ENCODE assay signal across 8 cellular contexts in the genomic region with DNA sequence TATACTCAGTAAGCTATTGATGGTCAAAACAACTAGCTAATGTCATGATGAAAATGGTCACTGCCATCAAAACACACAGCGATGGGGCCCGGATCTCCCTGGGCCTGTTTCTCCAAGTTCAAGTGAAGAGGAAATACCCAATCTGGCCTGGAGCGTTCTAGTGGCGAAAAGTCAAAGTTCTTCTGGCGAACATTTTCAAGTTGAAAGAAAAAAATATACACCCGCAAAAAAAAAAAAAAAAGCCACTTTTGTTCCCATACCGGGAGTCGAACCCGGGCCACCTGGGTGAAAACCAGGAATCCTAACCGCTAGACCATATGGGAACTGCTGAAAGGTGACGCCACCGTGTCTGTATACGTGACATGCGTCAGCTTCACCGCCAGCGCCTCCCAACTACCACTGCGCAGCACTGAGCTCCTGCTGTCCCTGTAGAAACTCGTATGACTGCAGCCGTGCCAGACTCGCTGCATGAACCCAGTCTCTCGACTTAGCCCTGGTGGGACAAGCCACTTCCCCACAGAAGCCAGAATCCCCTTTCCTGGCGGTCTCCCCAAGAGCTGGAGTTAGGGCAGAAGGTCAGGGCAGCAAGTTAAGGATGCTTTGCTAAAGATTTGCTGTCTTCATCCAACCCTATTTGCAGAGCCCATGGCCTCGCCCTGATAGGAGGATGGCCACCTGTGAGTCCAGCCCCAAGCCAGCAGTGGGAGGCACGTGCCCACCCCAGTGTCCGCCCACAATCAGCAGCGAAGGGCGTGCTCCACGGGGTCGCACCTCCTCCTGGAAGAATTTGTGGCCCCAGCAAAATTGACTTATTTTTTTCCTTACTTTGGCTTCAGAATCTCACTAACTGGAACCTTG. TPM values are rescaled to one million over a fixed set of nuclear protein-coding genes. Genes with fewer than 3 reads are reported as not detected.
DNase-seq lines count a peak whose midpoint lies in the region; ATAC-seq and TF ChIP-seq lines count a peak whose summit lies in the region.

No MANE protein-coding gene starts in this region.

- H3K9me3 ChIP-seq in suprapubic skin, result no peaks in the 10 kb centered on the region

- peaks cover 8% of the 10 kb centered on the region for H3K27me3 Mint-ChIP-seq in activated T-cell treated with anti-CD3 and anti-CD28 coated beads, Interleukin-2, amount 50 U/mL, for 4 hours (ENCODE audit: low read depth)

- H3K4me3 ChIP-seq in suprapubic skin, result peak overlapping the region; percentile 16

- 27% methylated on average over 21 of the region's 29 CpGs for WGBS in suprapubic skin

- TF ChIP-seq POLR2A in suprapubic skin (IDR thresholded peaks at IDR 0.05), result no peak

- peaks cover 24% of the 10 kb centered on the region for H3K36me3 ChIP-seq in suprapubic skin

- H3K9me3 Mint-ChIP-seq in activated T-cell treated with anti-CD3 and anti-CD28 coated beads, Interleukin-2, amount 50 U/mL, for 4 hours, result no peaks in the 10 kb centered on the region

- H3K36me3 Mint-ChIP-seq in activated T-cell treated with anti-CD3 and anti-CD28 coated beads, Interleukin-2, amount 50 U/mL, for 4 hours (ENCODE audit: insufficient read depth), result peaks cover 21% of the 10 kb centered on the region

- peak overlapping the region; percentile 40 for H3K27ac ChIP-seq in 22Rv1
- no peak overlapping the region for H3K27ac ChIP-seq in suprapubic skin

- ATAC-seq in GM19463 (IDR thresholded peaks at IDR 0.05; ENCODE audit: unreplicated experiment), result peak; percentile 36
- ATAC-seq in activated T-cell treated with anti-CD3 and anti-CD28 coated beads, Interleukin-2, amount 50 U/mL, for 4 hours, result no peak

- H3K4me1 ChIP-seq in suprapubic skin, result peaks cover 15% of the 10 kb centered on the region

- peaks cover 18% of the 10 kb centered on the region for H3K4me1 Mint-ChIP-seq in activated T-cell treated with anti-CD3 and anti-CD28 coated beads, Interleukin-2, amount 50 U/mL, for 4 hours (ENCODE audit: low read depth)

- no peak overlapping the region for H3K4me3 Mint-ChIP-seq in activated T-cell treated with anti-CD3 and anti-CD28 coated beads, Interleukin-2, amount 50 U/mL, for 4 hours

- TF ChIP-seq CTCF in 22Rv1 (IDR thresholded peaks at IDR 0.05), result no peak
- no peak for TF ChIP-seq CTCF in suprapubic skin (IDR thresholded peaks at IDR 0.05)

- DNase-seq in NCI-H526 treated with DMSO at 0.1 percent for 48 hours (lab: John Stamatoyannopoulos, UW) (peak; percentile 67), fibroblast of gingiva (ENCODE audit: low read depth) (peak; percentile 64), mucosa of gallbladder (ENCODE audit: low spot score) (peak; percentile 81), suprapubic skin (ENCODE audit: low spot score in 2 of 2) (peak in 1 of 2 donors; percentile 82), GM19238 (ENCODE audit: insufficient read length, low spot score) (no peak)
- peak; percentile 27 for DNase-seq in activated T-cell treated with anti-CD3 and anti-CD28 coated beads, Interleukin-2, amount 50 U/mL, for 4 hours

- H3K27me3 ChIP-seq in suprapubic skin, result peaks cover 2% of the 10 kb centered on the region

- TF ChIP-seq EP300 in suprapubic skin (IDR thresholded peaks at IDR 0.05), result no peak

RNA-seq across cellular contexts. Expression of gene IMP4, which starts 5.6 kb away (rescaled TPM):
- total RNA-seq in activated T-cell treated with anti-CD3 and anti-CD28 coated beads, Interleukin-2, amount 50 U/mL, for 4 hours, result 100 to 1,000 TPM; 316 to 326 (median 319) TPM
- total RNA-seq in mucosa of gallbladder, result 59.7 TPM
- 100 to 1,000 TPM in 2 of 4 donors, 10 to 100 TPM in 2; 84.0 to 125 (median 98.8) TPM for total RNA-seq in suprapubic skin

RNA-seq across cellular contexts. Expression of gene PTPN18, which starts 18.8 kb away (rescaled TPM):
- total RNA-seq in activated T-cell treated with anti-CD3 and anti-CD28 coated beads, Interleukin-2, amount 50 U/mL, for 4 hours, result 10 to 100 TPM; 26.6 to 30.4 (median 30.0) TPM
- total RNA-seq in mucosa of gallbladder, result 126 TPM
- 10 to 100 TPM; 18.0 to 72.4 (median 28.4) TPM for total RNA-seq in suprapubic skin
